Comparison of ENCODE assay signal across 8 cellular contexts in genomic region chr9:129382281-129383004, GRCh38.
A peak's percentile ranks its signal among the peaks of the same experiment; 100 is the strongest.
DNase-seq lines count a peak whose midpoint lies in the region; ATAC-seq and TF ChIP-seq lines count a peak whose summit lies in the region.

No MANE protein-coding gene starts in this region.

- ATAC-seq in activated B cell treated with CpG ODN at 0.5 μM for 24 hours (ENCODE audit: low read depth) (no peak), HG03457 (IDR thresholded peaks at IDR 0.05; ENCODE audit: unreplicated experiment) (no peak)
- ATAC-seq in stimulated activated naive CD8-positive, alpha-beta T cell treated with anti-CD3 and anti-CD28 coated beads, Interleukin-15, amount 100 ng/mL, for 72 hours, result no peak

- no peaks in the 10 kb centered on the region for H3K36me3 Mint-ChIP-seq in HFFc6 (ENCODE audit: low read depth)
- H3K36me3 Mint-ChIP-seq in activated B cell treated with CpG ODN at 0.5 μM for 24 hours (ENCODE audit: low read depth), result no peaks in the 10 kb centered on the region

- no peak overlapping the region for H3K27ac ChIP-seq in iPS-20b (ENCODE audit: low read length)

- H3K4me1 ChIP-seq in iPS-20b (ENCODE audit: insufficient read depth, low read length), result no peaks in the 10 kb centered on the region; the same call in 1 of the 2 replicates

- TF ChIP-seq CTCF in HFFc6 (IDR thresholded peaks at IDR 0.05) (no peak), activated B cell treated with CpG ODN at 0.5 μM for 24 hours (IDR thresholded peaks at IDR 0.05) (no peak)

- CTCF ChIA-PET in activated B cell treated with CpG ODN at 0.5 μM for 24 hours (lab: Charles Lee), result interaction anchor here (1.7 to 2.1 kb wide), 2 partner anchors 242 to 243 kb away, joined by 6 to 10 read pairs; no protein-coding TSS in a partner anchor

- H3K27ac Mint-ChIP-seq in HFFc6, result no peak overlapping the region
- no peak overlapping the region for H3K27ac Mint-ChIP-seq in activated B cell treated with CpG ODN at 0.5 μM for 24 hours
- no peak overlapping the region for H3K27ac Mint-ChIP-seq in stimulated activated naive CD8-positive, alpha-beta T cell treated with anti-CD3 and anti-CD28 coated beads, Interleukin-15, amount 100 ng/mL, for 72 hours

- H3K9me3 Mint-ChIP-seq in HFFc6 (no peaks in the 10 kb centered on the region), activated B cell treated with CpG ODN at 0.5 μM for 24 hours (no peaks in the 10 kb centered on the region)
- no peaks in the 10 kb centered on the region for H3K9me3 Mint-ChIP-seq in stimulated activated naive CD8-positive, alpha-beta T cell treated with anti-CD3 and anti-CD28 coated beads, Interleukin-15, amount 100 ng/mL, for 72 hours

- H3K27me3 Mint-ChIP-seq in HFFc6 (ENCODE audit: insufficient read depth), result peaks cover 8% of the 10 kb centered on the region
- H3K27me3 Mint-ChIP-seq in activated B cell treated with CpG ODN at 0.5 μM for 24 hours, result peaks cover 5% of the 10 kb centered on the region
- no peaks in the 10 kb centered on the region for H3K27me3 Mint-ChIP-seq in stimulated activated naive CD8-positive, alpha-beta T cell treated with anti-CD3 and anti-CD28 coated beads, Interleukin-15, amount 100 ng/mL, for 72 hours

- peak overlapping the region; percentile 62; the same call in 1 of the 2 replicates for H3K4me3 ChIP-seq in iPS-20b (ENCODE audit: low read length)

- H3K9ac ChIP-seq in iPS-20b (ENCODE audit: low read depth, low read length), result 0 out of 2 replicates have a peak overlapping the region, but pooled peaks have one; percentile 7

- H3K4me1 Mint-ChIP-seq in HFFc6 (ENCODE audit: low read depth), result no peaks in the 10 kb centered on the region
- peaks cover 24% of the 10 kb centered on the region for H3K4me1 Mint-ChIP-seq in activated B cell treated with CpG ODN at 0.5 μM for 24 hours
- H3K4me1 Mint-ChIP-seq in stimulated activated naive CD8-positive, alpha-beta T cell treated with anti-CD3 and anti-CD28 coated beads, Interleukin-15, amount 100 ng/mL, for 72 hours, result peaks cover 38% of the 10 kb centered on the region

- peak overlapping the region; percentile 24; the same call in 1 of the 2 replicates for H3K4me3 Mint-ChIP-seq in HFFc6
- peak overlapping the region; percentile 80 for H3K4me3 Mint-ChIP-seq in activated B cell treated with CpG ODN at 0.5 μM for 24 hours
- H3K4me3 Mint-ChIP-seq in stimulated activated naive CD8-positive, alpha-beta T cell treated with anti-CD3 and anti-CD28 coated beads, Interleukin-15, amount 100 ng/mL, for 72 hours, result peak overlapping the region; percentile 80 to 84

- POLR2A ChIA-PET in activated B cell treated with CpG ODN at 0.5 μM for 24 hours (lab: Charles Lee), result interaction anchor here (0.5 to 3.4 kb wide), 14 partner anchors 17 to 420 kb away, joined by 3 to 33 read pairs (median 8); partner anchors contain the start of genes IER5L and NTMT1

- peaks cover 25% of the 10 kb centered on the region for H3K27me3 ChIP-seq in iPS-20b (ENCODE audit: insufficient read depth, low read length)

- no peaks in the 10 kb centered on the region for H3K36me3 ChIP-seq in iPS-20b (ENCODE audit: insufficient read depth, low read depth, low read length)

- H3K9me3 ChIP-seq in iPS-20b (ENCODE audit: insufficient read depth, low read depth, low read length), result no peaks in the 10 kb centered on the region

- DNase-seq in HFFc6 (no peak), activated B cell treated with CpG ODN at 0.5 μM for 24 hours (no peak), hepatic stellate cell (ENCODE audit: low spot score) (no peak), NCI-H146 treated with DMSO at 0.1 percent for 48 hours (lab: John Stamatoyannopoulos, UW; ENCODE audit: unreplicated experiment) (no peak)
- DNase-seq in stimulated activated naive CD8-positive, alpha-beta T cell treated with anti-CD3 and anti-CD28 coated beads, Interleukin-15, amount 100 ng/mL, for 72 hours, result no peak
- DNase-seq in activated CD4-positive, CD25-positive, alpha-beta regulatory T cell treated with anti-CD3 and anti-CD28 coated beads, Interleukin-2, amount 50 U/mL, for 72 hours, result no peak

- intact Hi-C loops in activated B cell treated with CpG ODN at 0.5 μM for 24 hours (cut with micrococcal nuclease), result loop anchor here (1.0 to 5.0 kb wide), 10 partner anchors 31 to 243 kb away; partner anchors contain the start of gene IER5L

Comparison
In these comparisons a context has a peak if more than half of its experiments do, and no peak if none do; other contexts are left out.
1. H3K4me3 Mint-ChIP-seq: peak in every context shown above with its lines; median percentile 82 in stimulated activated naive CD8-positive, alpha-beta T cell treated with anti-CD3 and anti-CD28 coated beads, Interleukin-15, amount 100 ng/mL, for 72 hours; 80 in activated B cell treated with CpG ODN at 0.5 μM for 24 hours; 24 in HFFc6.